ENCODE assay signal across 8 cellular contexts in the genomic region with DNA sequence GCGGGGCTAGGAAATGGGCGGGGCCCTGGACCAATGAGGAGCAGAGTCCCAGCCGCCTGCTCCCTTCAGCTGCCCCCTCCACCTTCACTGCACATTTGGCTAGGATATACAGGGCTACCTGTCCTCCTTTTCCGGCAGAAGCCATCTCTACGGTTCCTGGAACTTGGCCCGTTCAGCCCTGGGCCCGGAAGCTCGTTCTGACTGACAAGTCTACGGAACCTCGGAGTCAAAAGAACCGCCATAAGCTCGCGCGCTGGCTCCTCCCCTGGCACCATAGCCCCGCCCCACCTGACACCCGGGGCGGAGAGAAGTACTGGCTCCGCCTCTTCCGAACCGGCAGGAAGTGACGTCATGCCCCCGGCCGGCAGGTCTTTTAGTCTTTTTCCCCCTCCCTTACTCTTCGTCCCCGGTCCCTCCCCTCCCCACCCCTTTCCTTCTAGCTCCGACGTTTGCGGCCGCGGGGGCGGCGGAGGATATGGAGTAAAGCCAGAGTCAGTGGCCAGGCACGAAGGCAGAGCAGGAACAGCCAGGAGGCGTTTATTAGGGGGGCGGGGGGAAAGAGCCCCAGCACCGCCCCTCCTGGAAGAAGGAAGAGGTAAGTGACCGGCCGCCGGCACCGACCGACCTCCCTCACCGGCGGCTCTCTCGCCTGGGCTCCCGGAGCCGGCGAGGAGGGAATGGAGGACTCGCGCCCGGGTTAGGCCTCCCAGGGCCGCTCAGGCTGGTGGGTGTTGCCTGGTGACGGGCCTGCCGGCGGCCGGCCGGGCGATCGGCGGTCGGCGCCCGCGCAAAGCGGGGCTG. TPM values are rescaled to one million over a fixed set of nuclear protein-coding genes. Genes with fewer than 3 reads are reported as not detected.
DNase-seq lines count a peak whose midpoint lies in the region; ATAC-seq lines count a peak whose summit lies in the region.

TSS of gene DEPDC4 (minus strand) at position 278 of the 801 bp plus-strand sequence. CDS start at position 275, 3 bp downstream.
TSS of gene SCYL2 (plus strand) at position 376 of the 801 bp plus-strand sequence. CDS start 15,794 bp downstream, outside the sequence.

- H3K27ac Mint-ChIP-seq in activated CD8-positive, alpha-beta memory T cell treated with anti-CD3 and anti-CD28 coated beads, Interleukin-2, amount 10 ng/mL, durations not matched to agents 7 days and 5 days = peak within 1 kb of the TSS; percentile 98
- peak within 1 kb of the TSS; percentile 98 to 99 for H3K27ac Mint-ChIP-seq in effector memory CD8-positive, alpha-beta T cell
- H3K27ac Mint-ChIP-seq in memory B cell = peak within 1 kb of the TSS; percentile 90

- H3K36me3 Mint-ChIP-seq in activated CD8-positive, alpha-beta memory T cell treated with anti-CD3 and anti-CD28 coated beads, Interleukin-2, amount 10 ng/mL, durations not matched to agents 7 days and 5 days = peaks cover 1% of the 10 kb centered on the region
- H3K36me3 Mint-ChIP-seq in effector memory CD8-positive, alpha-beta T cell (ENCODE audit: insufficient read depth) = peaks cover 11% of the 10 kb centered on the region
- peaks cover 2% of the 10 kb centered on the region for H3K36me3 Mint-ChIP-seq in memory B cell

- DNase-seq in COR-L47 (lab: John Stamatoyannopoulos, UW) (peak; percentile 91), HT1080 (ENCODE audit: low read depth) (peak; percentile 94), NOMO-1 (lab: John Stamatoyannopoulos, UW; ENCODE audit: unreplicated experiment in 2 of 2) (peak; percentile 89 to 93), memory B cell (ENCODE audit: low spot score in 2 of 2) (peak; percentile 94 to 97)
- DNase-seq in activated CD8-positive, alpha-beta memory T cell treated with anti-CD3 and anti-CD28 coated beads, Interleukin-2, amount 10 ng/mL, durations not matched to agents 7 days and 5 days = peak; percentile 97
- DNase-seq in effector memory CD8-positive, alpha-beta T cell = peak; percentile 91 to 94 (median 93)
- DNase-seq in stimulated activated CD8-positive, alpha-beta memory T cell treated with anti-CD3 and anti-CD28 coated beads, Interleukin-12 subunit alpha, Interleukin-12 subunit beta, amount 100 ng/mL, for 1 hour (ENCODE audit: low read depth) = peak; percentile 91

- H3K4me1 Mint-ChIP-seq in activated CD8-positive, alpha-beta memory T cell treated with anti-CD3 and anti-CD28 coated beads, Interleukin-2, amount 10 ng/mL, durations not matched to agents 7 days and 5 days = peaks cover 31% of the 10 kb centered on the region
- H3K4me1 Mint-ChIP-seq in effector memory CD8-positive, alpha-beta T cell (ENCODE audit: low read depth in 2 of 2) = peaks cover 18 to 34% of the 10 kb centered on the region in 2 donors
- H3K4me1 Mint-ChIP-seq in memory B cell = peaks cover 15% of the 10 kb centered on the region

- peak; percentile 86 for ATAC-seq in GM21367 (IDR thresholded peaks at IDR 0.05; ENCODE audit: unreplicated experiment)
- peak; percentile 90 for ATAC-seq in activated CD8-positive, alpha-beta memory T cell treated with anti-CD3 and anti-CD28 coated beads, Interleukin-2, amount 10 ng/mL, durations not matched to agents 7 days and 5 days
- peak; percentile 88 for ATAC-seq in effector memory CD8-positive, alpha-beta T cell (replicated peaks)
- peak; percentile 91 for ATAC-seq in memory B cell (ENCODE audit: low read depth)

- H3K27me3 Mint-ChIP-seq in activated CD8-positive, alpha-beta memory T cell treated with anti-CD3 and anti-CD28 coated beads, Interleukin-2, amount 10 ng/mL, durations not matched to agents 7 days and 5 days = no peaks in the 10 kb centered on the region
- H3K27me3 Mint-ChIP-seq in effector memory CD8-positive, alpha-beta T cell = no peaks in the 10 kb centered on the region
- no peaks in the 10 kb centered on the region for H3K27me3 Mint-ChIP-seq in memory B cell

- H3K4me3 Mint-ChIP-seq in activated CD8-positive, alpha-beta memory T cell treated with anti-CD3 and anti-CD28 coated beads, Interleukin-2, amount 10 ng/mL, durations not matched to agents 7 days and 5 days = peak within 1 kb of the TSS; percentile 92
- H3K4me3 Mint-ChIP-seq in effector memory CD8-positive, alpha-beta T cell = peak within 1 kb of the TSS; percentile 99
- peak within 1 kb of the TSS; percentile 100 for H3K4me3 Mint-ChIP-seq in memory B cell

- CTCF ChIA-PET in activated CD8-positive, alpha-beta memory T cell treated with anti-CD3 and anti-CD28 coated beads, Interleukin-2, amount 10 ng/mL, durations not matched to agents 7 days and 5 days (lab: Charles Lee) = interaction anchor here (1.0 to 1.7 kb wide), 5 partner anchors 32 to 137 kb away, joined by 3 to 4 read pairs (median 4); no protein-coding TSS in a partner anchor

- no peaks in the 10 kb centered on the region for H3K9me3 Mint-ChIP-seq in activated CD8-positive, alpha-beta memory T cell treated with anti-CD3 and anti-CD28 coated beads, Interleukin-2, amount 10 ng/mL, durations not matched to agents 7 days and 5 days (ENCODE audit: low read depth)
- no peaks in the 10 kb centered on the region for H3K9me3 Mint-ChIP-seq in effector memory CD8-positive, alpha-beta T cell
- H3K9me3 Mint-ChIP-seq in memory B cell = no peaks in the 10 kb centered on the region

RNA-seq across cellular contexts. Expression of gene DEPDC4, which starts in this region (rescaled TPM):
- 2.1 and 2.4 TPM in 2 replicates for total RNA-seq in HT1080 (2014; rRNA removed; shearing (Covaris generic))
- 2.3 and 3.6 TPM in 2 replicates for polyA plus RNA-seq in HT1080 (2015; cell fraction: cytosol; rRNA removed)
- polyA plus RNA-seq in HT1080 (2015; cell fraction: nucleus; rRNA removed) = 2.8 and 2.9 TPM in 2 replicates
- 1 to 10 TPM; 1.5 to 2.5 TPM for total RNA-seq in activated CD8-positive, alpha-beta memory T cell treated with anti-CD3 and anti-CD28 coated beads, Interleukin-2, amount 10 ng/mL, durations not matched to agents 7 days and 5 days

RNA-seq across cellular contexts. Expression of gene SCYL2, which starts in this region (rescaled TPM):
- 23.6 and 25.5 TPM in 2 replicates for total RNA-seq in HT1080 (2014; rRNA removed; shearing (Covaris generic))
- polyA plus RNA-seq in HT1080 (2015; cell fraction: cytosol; rRNA removed) = 21.9 and 29.6 TPM in 2 replicates
- polyA plus RNA-seq in HT1080 (2015; cell fraction: nucleus; rRNA removed) = 38.0 and 49.5 TPM in 2 replicates
- total RNA-seq in activated CD8-positive, alpha-beta memory T cell treated with anti-CD3 and anti-CD28 coated beads, Interleukin-2, amount 10 ng/mL, durations not matched to agents 7 days and 5 days = 10 to 100 TPM; 29.3 to 38.8 TPM

Comparison
In these comparisons a context has a peak if more than half of its experiments do, and no peak if none do; other contexts are left out.
1. Peak in every context shown above with its lines: DNase-seq and ATAC-seq.